ENCODE assay signal across 8 cellular contexts in genomic region chr5:134758176-134758503, GRCh38. TPM values are rescaled to one million over a fixed set of nuclear protein-coding genes. Genes with fewer than 3 reads are reported as not detected.
DNase-seq lines count a peak whose midpoint lies in the region; ATAC-seq and TF ChIP-seq lines count a peak whose summit lies in the region.

No MANE protein-coding gene starts in this region.

- no peak for DNase-seq in CD8-positive, alpha-beta T cell
- DNase-seq in MCF 10A (ENCODE audit: unreplicated experiment) (no peak), mucosa of descending colon (no peak), HuH-7 (ENCODE audit: low spot score) (no peak), activated gamma-delta T cell treated with Interleukin-2 at 50 U/mL for 16 hours (no peak), NCI-H345 treated with DMSO at 0.1 percent for 48 hours (lab: John Stamatoyannopoulos, UW; ENCODE audit: unreplicated experiment) (no peak)
- no peak for DNase-seq in stimulated activated CD4-positive, alpha-beta T cell treated with anti-CD3 and anti-CD28 coated beads, Interleukin-1b, Interleukin-23, amount 100 ng/mL, for 48 hours

- H3K27me3 ChIP-seq in CD8-positive, alpha-beta T cell (ENCODE audit: insufficient read depth, low read length) = no peaks in the 10 kb centered on the region

- peak overlapping the region; percentile 97 for H3K27ac Mint-ChIP-seq in CD8-positive, alpha-beta T cell
- peak overlapping the region; percentile 95 for H3K27ac Mint-ChIP-seq in MCF 10A (ENCODE audit: low read depth, unreplicated experiment)

- H3K27me3 Mint-ChIP-seq in CD8-positive, alpha-beta T cell (ENCODE audit: low read depth) = no peaks in the 10 kb centered on the region
- H3K27me3 Mint-ChIP-seq in MCF 10A (ENCODE audit: insufficient read depth, unreplicated experiment) = no peaks in the 10 kb centered on the region

- H3K36me3 ChIP-seq in CD8-positive, alpha-beta T cell (ENCODE audit: insufficient read depth, low read length) = no peaks in the 10 kb centered on the region
- H3K36me3 ChIP-seq in mucosa of descending colon (ENCODE audit: low read depth) = no peaks in the 10 kb centered on the region

- TF ChIP-seq CTCF in CD8-positive, alpha-beta T cell (IDR thresholded peaks at IDR 0.05) = no peak
- TF ChIP-seq CTCF in MCF 10A (IDR thresholded peaks at IDR 0.05; ENCODE audit: unreplicated experiment) (no peak), mucosa of descending colon (IDR thresholded peaks at IDR 0.05) (no peak)

- H3K4me3 ChIP-seq in CD8-positive, alpha-beta T cell (ENCODE audit: low read depth, low read length) = peak overlapping the region; percentile 88
- no peak overlapping the region for H3K4me3 ChIP-seq in mucosa of descending colon

- intact Hi-C loops in CD8-positive, alpha-beta T cell (cut with DNase I, micrococcal nuclease) = loop anchor here (1.0 to 10.0 kb wide), 10 partner anchors 20 to 790 kb away; partner anchors contain the start of genes CAMLG (in 2 of the 2), SAR1B (in 2 of the 2), SEC24A (in 2 of the 2) and C5orf15 (in 1 of the 2)
- intact Hi-C loops in MCF 10A (cut with micrococcal nuclease) = loop anchor here (1.0 kb wide), 1 partner anchor 20 kb away; the partner anchor contains the start of gene CAMLG
- intact Hi-C loops in mucosa of descending colon (cut with DNase I, micrococcal nuclease) = no loop called here

- POLR2A ChIA-PET in CD8-positive, alpha-beta T cell (lab: Charles Lee) = interaction anchor here (0.7 to 3.3 kb wide), 6 partner anchors 19 to 532 kb away, joined by 3 to 43 read pairs (median 5); partner anchors contain the start of genes C5orf24, CAMLG, PCBD2 and PPP2CA
- POLR2A ChIA-PET in MCF 10A (lab: Yijun Ruan, JAX) = interaction anchor here (0.6 to 10.3 kb wide), 15 partner anchors 9 to 532 kb away, joined by 3 to 156 read pairs (median 4); partner anchors contain the start of genes C5orf24, CAMLG, PCBD2 and PPP2CA

- BruUV-seq in MCF 10A (replicated peaks; lab: Mats Ljungman, UMichigan) = no TSS peak

- H3K36me3 Mint-ChIP-seq in CD8-positive, alpha-beta T cell = peaks cover 5% of the 10 kb centered on the region
- peaks cover 7% of the 10 kb centered on the region for H3K36me3 Mint-ChIP-seq in MCF 10A (ENCODE audit: insufficient read depth, unreplicated experiment)

- peak overlapping the region; percentile 18 for H3K27ac ChIP-seq in CD8-positive, alpha-beta T cell (ENCODE audit: low read depth, low read length)

- H3K4me1 Mint-ChIP-seq in CD8-positive, alpha-beta T cell (ENCODE audit: low read depth) = peaks cover 33% of the 10 kb centered on the region
- H3K4me1 Mint-ChIP-seq in MCF 10A (ENCODE audit: insufficient read depth, unreplicated experiment) = peaks cover 19% of the 10 kb centered on the region

- H3K4me3 Mint-ChIP-seq in CD8-positive, alpha-beta T cell = peak overlapping the region; percentile 99
- H3K4me3 Mint-ChIP-seq in MCF 10A (ENCODE audit: unreplicated experiment) = peak overlapping the region; percentile 100

- no peak for ATAC-seq in CD8-positive, alpha-beta T cell
- ATAC-seq in HG03095 (IDR thresholded peaks at IDR 0.05; ENCODE audit: unreplicated experiment) = peak; percentile 18
- ATAC-seq in mucosa of descending colon = peak; percentile 47

- peaks cover 18% of the 10 kb centered on the region for H3K4me1 ChIP-seq in CD8-positive, alpha-beta T cell (ENCODE audit: insufficient read depth, low read length)
- peaks cover 11% of the 10 kb centered on the region for H3K4me1 ChIP-seq in mucosa of descending colon (ENCODE audit: low read depth)

- no peaks in the 10 kb centered on the region for H3K9me3 ChIP-seq in CD8-positive, alpha-beta T cell (ENCODE audit: low read length)
- no peaks in the 10 kb centered on the region for H3K9me3 ChIP-seq in mucosa of descending colon

- H3K9me3 Mint-ChIP-seq in CD8-positive, alpha-beta T cell = no peaks in the 10 kb centered on the region
- no peaks in the 10 kb centered on the region for H3K9me3 Mint-ChIP-seq in MCF 10A (ENCODE audit: unreplicated experiment)

- CTCF ChIA-PET in CD8-positive, alpha-beta T cell (lab: Charles Lee) = interaction anchor here (1.7 to 3.6 kb wide), 3 partner anchors 12 to 19 kb away, joined by 4 to 31 read pairs (median 5); partner anchors contain the start of gene CAMLG
- CTCF ChIA-PET in MCF 10A (lab: Yijun Ruan, JAX) = interaction anchor here (0.7 to 6.3 kb wide), 18 partner anchors 9 to 387 kb away, joined by 3 to 71 read pairs (median 4); partner anchors contain the start of genes CAMLG and PCBD2

RNA-seq across cellular contexts. Expression of gene DDX46, which starts 0.4 kb away (rescaled TPM):
- 10 to 100 TPM; 35.1 to 40.4 TPM for total RNA-seq in CD8-positive, alpha-beta T cell
- total RNA-seq in MCF 10A (2022) (57.7 and 77.0 TPM in 2 replicates), mucosa of descending colon (10 to 100 TPM; 40.2 to 53.2 (median 45.9) TPM)

RNA-seq across cellular contexts. Expression of gene CAMLG, which starts 19.8 kb away (rescaled TPM):
- 10 to 100 TPM; 52.3 to 56.2 TPM for total RNA-seq in CD8-positive, alpha-beta T cell
- 38.3 and 41.8 TPM in 2 replicates for total RNA-seq in MCF 10A (2022)
- total RNA-seq in mucosa of descending colon = 10 to 100 TPM; 15.8 to 48.1 (median 22.4) TPM

Comparison
In these comparisons a context has a peak if more than half of its experiments do, and no peak if none do; other contexts are left out.
1. intact Hi-C loops: an anchor here in CD8-positive, alpha-beta T cell (1.0 to 10.0 kb wide) and MCF 10A (1.0 kb wide); none called in mucosa of descending colon.